28 cellular contexts compared by ENCODE assay signal in genomic region chr2:133652407-133652806, GRCh38.
DNase-seq lines count a peak whose midpoint lies in the region; ATAC-seq and TF ChIP-seq lines count a peak whose summit lies in the region.
"Had no signal": no experiment of that assay in that cellular context is flagged by ENCODE, and none has a peak within 500 bp of the region (broad histone marks: within the 10 kb centered on the region; RNA-seq: fewer than 3 reads in every experiment).

No MANE protein-coding gene starts in this region.

- DNase-seq in HFFc6 (peak; percentile 12), astrocyte of the cerebellum (ENCODE audit: low read depth) (peak; percentile 32), fibroblast of pulmonary artery (ENCODE audit: low read depth) (peak; percentile 52), sciatic nerve (ENCODE audit: low spot score) (no peak), D341Med (ENCODE audit: low spot score) (no peak), transverse colon (no peak)
- DNase-seq: activated CD4-positive, CD25-positive, alpha-beta regulatory T cell treated with anti-CD3 and anti-CD28 coated beads, Interleukin-2, amount 50 U/mL, for 72 hours; activated CD8-positive, alpha-beta T cell treated with anti-CD3 and anti-CD28 coated beads, Interleukin-2, amount 10 ng/mL, durations not matched to agents 7 days and 5 days; activated effector memory CD4-positive, alpha-beta T cell treated with anti-CD3 and anti-CD28 coated beads, Interleukin-2, amount 50 U/mL, for 16 hours; activated naive CD8-positive, alpha-beta T cell treated with anti-CD3 and anti-CD28 coated beads, Interleukin-2, amount 10 ng/mL, durations not matched to agents 7 days and 5 days; body of pancreas; Calu3; effector memory CD8-positive, alpha-beta T cell; erythroblast; Kasumi-1; NCI-H146; NCI-H2107; NCI-H446; NCI-H82; ovary; RPMI8226; stimulated activated CD4-positive, alpha-beta T cell treated with anti-CD3 and anti-CD28 coated beads, Interleukin-12 subunit alpha, Interleukin-12 subunit beta, amount 100 ng/mL, for 4 hours; stimulated activated CD4-positive, alpha-beta T cell treated with anti-CD3 and anti-CD28 coated beads, Interleukin-4, amount 100 ng/mL, for 1 hour; substantia nigra; T-helper 17 cell had no signal

- intact Hi-C loops in sciatic nerve (cut with DNase I) (no loop called here), transverse colon (cut with DNase I; ENCODE audit: low total_unique reads) (no loop called here)

- ATAC-seq in sciatic nerve (peak; percentile 48), HG03196 (IDR thresholded peaks at IDR 0.05; ENCODE audit: unreplicated experiment) (no peak)
- ATAC-seq: activated CD8-positive, alpha-beta T cell treated with anti-CD3 and anti-CD28 coated beads, Interleukin-2, amount 10 ng/mL, durations not matched to agents 7 days and 5 days; body of pancreas; effector memory CD8-positive, alpha-beta T cell; T-helper 17 cell had no signal

- H3K36me3 ChIP-seq in transverse colon: no peaks in the 10 kb centered on the region
- H3K36me3 ChIP-seq: ovary had no signal

- H3K4me1 Mint-ChIP-seq in HFFc6 (ENCODE audit: low read depth): peaks cover 17% of the 10 kb centered on the region
- H3K4me1 Mint-ChIP-seq: activated naive CD8-positive, alpha-beta T cell treated with anti-CD3 and anti-CD28 coated beads, Interleukin-2, amount 10 ng/mL, durations not matched to agents 7 days and 5 days; CD14-positive monocyte; T-helper 17 cell had no signal

- no peaks in the 10 kb centered on the region for H3K27me3 ChIP-seq in transverse colon
- H3K27me3 ChIP-seq: body of pancreas, ovary had no signal

- 0 out of 2 replicates have a peak, but pooled peaks cover 3% of the 10 kb centered on the region for H3K9me3 Mint-ChIP-seq in HFFc6

- no peak overlapping the region for H3K27ac Mint-ChIP-seq in HFFc6
- H3K27ac Mint-ChIP-seq: activated CD8-positive, alpha-beta T cell treated with anti-CD3 and anti-CD28 coated beads, Interleukin-2, amount 10 ng/mL, durations not matched to agents 7 days and 5 days; activated naive CD8-positive, alpha-beta T cell treated with anti-CD3 and anti-CD28 coated beads, Interleukin-2, amount 10 ng/mL, durations not matched to agents 7 days and 5 days; CD14-positive monocyte; effector memory CD8-positive, alpha-beta T cell; T-helper 17 cell had no signal

- no peak overlapping the region for H3K27ac ChIP-seq in transverse colon
- H3K27ac ChIP-seq: body of pancreas, ovary had no signal

- TF ChIP-seq EP300 in transverse colon (IDR thresholded peaks at IDR 0.05; ENCODE audit: low read depth): no peak

- no peaks in the 10 kb centered on the region for H3K4me1 ChIP-seq in transverse colon
- H3K4me1 ChIP-seq: body of pancreas had no signal

- no peak overlapping the region for H3K4me3 ChIP-seq in astrocyte of the cerebellum (ENCODE audit: low read depth, low read length)
- H3K4me3 ChIP-seq in fibroblast of pulmonary artery (replicated peaks; ENCODE audit: low read depth, low read length): no peak overlapping the region
- no peak overlapping the region for H3K4me3 ChIP-seq in transverse colon
- H3K4me3 ChIP-seq: body of pancreas, ovary had no signal

- no peaks in the 10 kb centered on the region for H3K9me3 ChIP-seq in transverse colon

- no peaks in the 10 kb centered on the region for H3K36me3 Mint-ChIP-seq in HFFc6 (ENCODE audit: low read depth)
- H3K36me3 Mint-ChIP-seq: activated naive CD8-positive, alpha-beta T cell treated with anti-CD3 and anti-CD28 coated beads, Interleukin-2, amount 10 ng/mL, durations not matched to agents 7 days and 5 days; CD14-positive monocyte had no signal

- in situ Hi-C loops in astrocyte of the cerebellum (cut with HindIII; ENCODE audit: low sequenced_read_pairs) (no loop called here), transverse colon (cut with MboI; ENCODE audit: low pct_ligation_motif_present in 1 of 4, low pct_unique_long_range_greater_than_20kb in 1 of 4, low sequenced_read_pairs in 3 of 4) (no loop called here)

- WGBS in transverse colon (ENCODE audit: low coverage in 1 of 2), 2 donors: 33 to 55% methylated on average over 3 of the region's 3 CpGs

- no peaks in the 10 kb centered on the region; the same call in none of the 2 replicates for H3K27me3 Mint-ChIP-seq in HFFc6 (ENCODE audit: insufficient read depth)
- H3K27me3 Mint-ChIP-seq: activated naive CD8-positive, alpha-beta T cell treated with anti-CD3 and anti-CD28 coated beads, Interleukin-2, amount 10 ng/mL, durations not matched to agents 7 days and 5 days; effector memory CD8-positive, alpha-beta T cell; T-helper 17 cell had no signal

- TF ChIP-seq CTCF in HFFc6 (IDR thresholded peaks at IDR 0.05): no peak
- no peak for TF ChIP-seq CTCF in astrocyte of the cerebellum (IDR thresholded peaks at IDR 0.05; ENCODE audit: low read depth, low read length, missing control alignments)
- TF ChIP-seq CTCF in fibroblast of pulmonary artery (IDR thresholded peaks at IDR 0.05; ENCODE audit: low read length, missing control alignments): no peak
- TF ChIP-seq CTCF in transverse colon (IDR thresholded peaks at IDR 0.05): no peak

- H3K4me3 Mint-ChIP-seq in HFFc6: no peak overlapping the region
- H3K4me3 Mint-ChIP-seq: activated CD8-positive, alpha-beta T cell treated with anti-CD3 and anti-CD28 coated beads, Interleukin-2, amount 10 ng/mL, durations not matched to agents 7 days and 5 days; activated naive CD8-positive, alpha-beta T cell treated with anti-CD3 and anti-CD28 coated beads, Interleukin-2, amount 10 ng/mL, durations not matched to agents 7 days and 5 days; CD14-positive monocyte; effector memory CD8-positive, alpha-beta T cell; nephron; T-helper 17 cell had no signal

- TF ChIP-seq POLR2A in transverse colon (IDR thresholded peaks at IDR 0.05): no peak

Comparison
In these comparisons a context has a peak if more than half of its experiments do, and no peak if none do; other contexts are left out.
1. DNase-seq: peak in HFFc6 (single experiment), astrocyte of the cerebellum (single experiment) and fibroblast of pulmonary artery (single experiment); none in sciatic nerve (single experiment), D341Med (single experiment) and transverse colon (single experiment).